Comparison of ENCODE assay signal across 8 cellular contexts in the genomic region with DNA sequence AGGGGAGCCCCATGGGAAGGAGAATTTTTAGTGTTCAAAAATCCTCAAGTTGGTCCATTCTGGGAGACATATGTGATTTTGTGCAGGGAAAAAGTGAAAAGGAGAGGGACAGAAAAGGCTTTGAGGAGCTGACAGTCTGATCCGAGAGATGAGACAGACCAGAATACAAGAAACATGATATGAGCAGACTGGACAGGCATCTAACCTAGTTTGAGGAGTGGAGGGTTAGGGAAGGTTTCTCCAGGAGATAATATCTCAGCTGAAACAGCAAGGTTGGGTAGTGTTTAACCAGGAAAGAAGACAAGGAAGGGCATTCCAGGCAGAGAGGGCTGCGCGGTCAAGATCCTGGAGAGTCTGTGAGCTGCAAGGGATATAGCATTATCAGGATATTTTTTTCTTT.
"Had no signal": no experiment of that assay in that cellular context is flagged by ENCODE, and none has a peak within 500 bp of the region (broad histone marks: within the 10 kb centered on the region; RNA-seq: fewer than 3 reads in every experiment).

No MANE protein-coding gene starts in this region.

- H3K27ac ChIP-seq: GM23248 had no signal

- DNase-seq: GM23248, GOT3, H7, HFFc6, IMR-90 had no signal

- H3K27ac Mint-ChIP-seq: HFFc6 had no signal

- H3K4me1 ChIP-seq: HAP-1 had no signal

- H3K9ac ChIP-seq: GM23248 had no signal

- H2AFZ ChIP-seq: GM23248 had no signal

- H3K4me3 ChIP-seq: GM23248, HAP-1, K562 had no signal

- H3K9me3 ChIP-seq: HAP-1 had no signal

- ATAC-seq: HCT116, K562 had no signal

- H3K4me3 Mint-ChIP-seq: HFFc6 had no signal

- H3K36me3 ChIP-seq: HAP-1 had no signal
